Comparison of ENCODE assay signal across 26 cellular contexts in genomic region chr5:71582945-71583584, GRCh38.
"Had no signal": no experiment of that assay in that cellular context is flagged by ENCODE, and none has a peak within 500 bp of the region (broad histone marks: within the 10 kb centered on the region; RNA-seq: fewer than 3 reads in every experiment).

No MANE protein-coding gene starts in this region.

- H3K27me3 ChIP-seq: hepatocyte, right lobe of liver, suprapubic skin, tibial nerve, upper lobe of right lung, vagina had no signal

- H3K4me3 ChIP-seq: coronary artery, hepatocyte, left ventricle myocardium inferior, lower lobe of right lung, psoas muscle, right lobe of liver, suprapubic skin, tibial nerve, upper lobe of right lung, vagina had no signal

- H3K9me3 ChIP-seq: left ventricle myocardium inferior, lower lobe of right lung, psoas muscle, right lobe of liver, suprapubic skin, tibial nerve, upper lobe of right lung, vagina had no signal

- H3K27ac ChIP-seq: coronary artery, hepatocyte, left ventricle myocardium inferior, lower lobe of right lung, parathyroid adenoma, psoas muscle, right lobe of liver, suprapubic skin, tibial nerve, upper lobe of right lung, vagina had no signal

- ATAC-seq: esophagus mucosa; left cardiac atrium; lower lobe of right lung; natural killer cell treated with Interleukin-12 subunit alpha and Interleukin-12 subunit beta and Interleukin-15 and Interleukin-18, amount 100 ng/mL, for 72 hours; psoas muscle; right lobe of liver; stimulated activated effector memory CD8-positive, alpha-beta T cell treated with anti-CD3 and anti-CD28 coated beads, Interleukin-12 subunit alpha, Interleukin-12 subunit beta, amount 100 ng/mL, for 72 hours; stimulated activated naive CD8-positive, alpha-beta T cell treated with anti-CD3 and anti-CD28 coated beads, Interleukin-15, Interleukin-2, amounts not matched to agents 100 U/mL and 50 U/mL, for 24 hours; upper lobe of right lung had no signal

- DNase-seq: effector CD4-positive, alpha-beta T cell; foreskin melanocyte; head of caudate nucleus; kidney; left cardiac atrium; left ventricle myocardium inferior; lower lobe of right lung; mesenchymal stem cell; midbrain; occipital lobe; psoas muscle; retina; right lobe of liver; stimulated activated CD4-positive, alpha-beta T cell treated with anti-CD3 and anti-CD28 coated beads, Interleukin-4, amount 100 ng/mL, for 1 hour; stimulated activated CD8-positive, alpha-beta memory T cell treated with anti-CD3 and anti-CD28 coated beads, Interleukin-4, amount 100 ng/mL, for 48 hours; stimulated activated naive CD8-positive, alpha-beta T cell treated with anti-CD3 and anti-CD28 coated beads, Interleukin-15, Interleukin-2, amounts not matched to agents 100 U/mL and 50 U/mL, for 24 hours; upper lobe of right lung had no signal

- H3K36me3 ChIP-seq: left ventricle myocardium inferior, lower lobe of right lung, right lobe of liver, upper lobe of right lung, vagina had no signal
